Comparison of ENCODE assay signal across 19 cellular contexts in the genomic region with DNA sequence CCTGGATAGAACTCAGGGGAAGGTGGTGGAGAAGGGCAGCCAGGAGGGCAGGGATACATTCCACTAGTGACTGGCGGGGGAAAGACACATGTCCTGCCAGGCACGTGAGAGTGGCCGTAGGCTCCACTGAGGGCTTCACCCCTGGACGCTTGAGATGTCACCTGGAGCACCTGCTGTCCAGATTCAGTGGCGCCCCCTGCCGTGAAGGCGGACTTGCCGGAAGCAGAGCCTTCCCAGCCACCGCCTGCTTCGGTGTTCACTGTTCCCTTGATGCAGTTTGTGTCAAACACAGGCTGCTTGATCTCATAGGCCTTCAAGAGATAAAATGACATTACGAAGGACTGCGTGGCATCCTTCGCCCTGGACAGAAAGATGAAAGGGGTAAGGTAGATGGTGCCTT.
"Had no signal": no experiment of that assay in that cellular context is flagged by ENCODE, and none has a peak within 500 bp of the region (broad histone marks: within the 10 kb centered on the region; RNA-seq: fewer than 3 reads in every experiment).

No MANE protein-coding gene starts in this region.

- H3K9me3 ChIP-seq: neutrophil, psoas muscle, upper lobe of right lung, vagina had no signal

- H3K36me3 Mint-ChIP-seq: naive thymus-derived CD4-positive, alpha-beta T cell; stimulated activated memory B cell treated with anti-CD40 and anti-IgM and Interleukin-4, amounts not matched to agents 10 μg/mL and 1 μg/mL and 100 μg/mL, for 72 hours had no signal

- ATAC-seq: foreskin keratinocyte; naive thymus-derived CD4-positive, alpha-beta T cell; psoas muscle; sciatic nerve; stimulated activated memory B cell treated with anti-CD40 and anti-IgM and Interleukin-4, amounts not matched to agents 10 μg/mL and 1 μg/mL and 100 μg/mL, for 72 hours had no signal

- H3K4me1 Mint-ChIP-seq: naive thymus-derived CD4-positive, alpha-beta T cell; stimulated activated memory B cell treated with anti-CD40 and anti-IgM and Interleukin-4, amounts not matched to agents 10 μg/mL and 1 μg/mL and 100 μg/mL, for 72 hours had no signal

- H3K4me3 Mint-ChIP-seq: naive thymus-derived CD4-positive, alpha-beta T cell; nephron progenitor cell; stimulated activated memory B cell treated with anti-CD40 and anti-IgM and Interleukin-4, amounts not matched to agents 10 μg/mL and 1 μg/mL and 100 μg/mL, for 72 hours; stimulated activated naive CD8-positive, alpha-beta T cell treated with anti-CD3 and anti-CD28 coated beads, Interleukin-15, Interleukin-2, amounts not matched to agents 100 ng/mL and 50 ng/mL, for 24 hours had no signal

- H3K4me1 ChIP-seq: foreskin keratinocyte, spleen, tibial nerve, upper lobe of right lung, vagina had no signal

- FAIRE-seq: endothelial cell of umbilical vein had no signal

- H3K27me3 Mint-ChIP-seq: stimulated activated naive CD8-positive, alpha-beta T cell treated with anti-CD3 and anti-CD28 coated beads, Interleukin-15, Interleukin-2, amounts not matched to agents 100 ng/mL and 50 ng/mL, for 24 hours had no signal

- H3K4me2 ChIP-seq: hepatocyte had no signal

- H3K27me3 ChIP-seq: foreskin keratinocyte, hepatocyte, neutrophil, spleen, tibial nerve, upper lobe of right lung, vagina had no signal

- H3K36me3 ChIP-seq: neutrophil, spleen, tibial nerve, upper lobe of right lung, vagina had no signal

- H3K27ac ChIP-seq: foreskin keratinocyte, hepatocyte, neutrophil, psoas muscle, spleen, tibial nerve, upper lobe of right lung, vagina had no signal

- H2AFZ ChIP-seq: hepatocyte had no signal

- H3K27ac Mint-ChIP-seq: naive thymus-derived CD4-positive, alpha-beta T cell; nephron progenitor cell; stimulated activated memory B cell treated with anti-CD40 and anti-IgM and Interleukin-4, amounts not matched to agents 10 μg/mL and 1 μg/mL and 100 μg/mL, for 72 hours; stimulated activated naive CD8-positive, alpha-beta T cell treated with anti-CD3 and anti-CD28 coated beads, Interleukin-15, Interleukin-2, amounts not matched to agents 100 ng/mL and 50 ng/mL, for 24 hours had no signal

- H3K79me2 ChIP-seq: hepatocyte had no signal

- H3K4me3 ChIP-seq: hepatocyte, psoas muscle, spleen, tibial nerve, upper lobe of right lung, vagina had no signal

- DNase-seq: foreskin keratinocyte; head of caudate nucleus; naive thymus-derived CD4-positive, alpha-beta T cell; nephron progenitor cell; psoas muscle; retina; spleen; stimulated activated CD4-positive, alpha-beta T cell treated with anti-CD3 and anti-CD28 coated beads, Interleukin-15, amount 100 ng/mL, for 24 hours; stimulated activated CD4-positive, alpha-beta T cell treated with anti-CD3 and anti-CD28 coated beads, Interleukin-1b, Interleukin-23, amount 100 ng/mL, for 48 hours; stimulated activated CD4-positive, alpha-beta T cell treated with anti-CD3 and anti-CD28 coated beads, Interleukin-4, amount 100 ng/mL, for 24 hours; upper lobe of right lung had no signal
